Comparison of ENCODE assay signal across 1 cellular context in genomic region chr7:67620216-67620933, GRCh38.
A peak's percentile ranks its signal among the peaks of the same experiment; 100 is the strongest.
TF ChIP-seq lines count a peak whose summit lies in the region.

No MANE protein-coding gene starts in this region.

TF ChIP-seq in SK-N-SH treated with all-trans-retinoic acid at 6 μM for 48 hours, 23 proteins besides CTCF, POLR2A, EP300 and RAD21 (continued from another document):
- TF ChIP-seq CREB5 (CRISPR knock-in tag; IDR thresholded peaks at IDR 0.05; ENCODE audit: low read depth) (no peak), ZFP30 (CRISPR knock-in tag; IDR thresholded peaks at IDR 0.05) (no peak), PPARA (CRISPR knock-in tag; IDR thresholded peaks at IDR 0.05; ENCODE audit: borderline replicate concordance) (peak; percentile 7; the same call in 1 of the 2 replicates), BACH2 (CRISPR knock-in tag; IDR thresholded peaks at IDR 0.05; ENCODE audit: borderline replicate concordance) (peak; percentile 83)
